In genomic region chr20:38245753-38246152, GRCh38 we compare ENCODE assay signal across 21 cellular contexts. TPM values are rescaled to one million over a fixed set of nuclear protein-coding genes. Genes with fewer than 3 reads are reported as not detected.
DNase-seq lines count a peak whose midpoint lies in the region; ATAC-seq and TF ChIP-seq lines count a peak whose summit lies in the region.
"Had no signal": no experiment of that assay in that cellular context is flagged by ENCODE, and none has a peak within 500 bp of the region (broad histone marks: within the 10 kb centered on the region; RNA-seq: fewer than 3 reads in every experiment).

No MANE protein-coding gene starts in this region.

- H3K27ac ChIP-seq in spleen: no peak overlapping the region
- H3K27ac ChIP-seq: SJCRH30, thyroid gland had no signal

- WGBS in spleen, 5 donors: 77 to 86% (median 81%) methylated on average over 9 of the region's 9 CpGs

- TF ChIP-seq CTCF in spleen (IDR thresholded peaks at IDR 0.05 in 8 of 11, conservative IDR thresholded peaks at IDR 0.05 in 3 of 11): no peak

- DNase-seq in anterior cingulate cortex (lab: John Stamatoyannopoulos, UW) (peak in 32 of 58 donors; percentile 1 to 61 (median 27)), globus pallidus (ENCODE audit: low spot score) (peak; percentile 37), midbrain (lab: John Stamatoyannopoulos, UW) (peak; percentile 57), spleen (peak; percentile 33), LoVo (ENCODE audit: low spot score) (no peak), AG20443 (ENCODE audit: low spot score) (no peak), activated gamma-delta T cell (lab: John Stamatoyannopoulos, UW) (no peak)
- DNase-seq: activated CD4-positive, alpha-beta T cell treated with anti-CD3 and anti-CD28 coated beads for 4 hours; activated naive CD8-positive, alpha-beta T cell treated with anti-CD3 and anti-CD28 coated beads for 36 hours; CD4-positive, CD25-positive, alpha-beta regulatory T cell; HFFc6; NCI-H1417 treated with DMSO at 0.1 percent for 48 hours; NCI-H2171 treated with DMSO at 0.1 percent for 48 hours; NCI-H748 treated with DMSO at 0.1 percent for 48 hours; SJCRH30; thyroid gland had no signal

- peaks cover 0 to 45% (median 33%) of the 10 kb centered on the region in 8 donors for H3K9me3 ChIP-seq in spleen
- H3K9me3 ChIP-seq: thyroid gland had no signal

- TF ChIP-seq POLR2A in spleen (IDR thresholded peaks at IDR 0.05): no peak

- no peak overlapping the region for H3K4me3 ChIP-seq in spleen
- H3K4me3 ChIP-seq: SJCRH30, thyroid gland had no signal

- no peaks in the 10 kb centered on the region for H3K36me3 ChIP-seq in spleen
- H3K36me3 ChIP-seq: SJCRH30, thyroid gland had no signal

- no peak for ATAC-seq in HG03442 (IDR thresholded peaks at IDR 0.05; ENCODE audit: unreplicated experiment)
- ATAC-seq: stimulated activated effector memory CD8-positive, alpha-beta T cell treated with anti-CD3 and anti-CD28 coated beads, Interleukin-12 subunit alpha, Interleukin-12 subunit beta, amount 100 ng/mL, for 72 hours had no signal

- peaks cover 0 to 7% (median 0%) of the 10 kb centered on the region in 7 donors for H3K27me3 ChIP-seq in spleen (replicated peaks in 1 of 7)
- H3K27me3 ChIP-seq: SJCRH30, thyroid gland had no signal

- intact Hi-C loops in spleen (cut with DNase I; ENCODE audit: low total_unique reads): no loop called here

- no peaks in the 10 kb centered on the region for H3K4me1 ChIP-seq in spleen
- H3K4me1 ChIP-seq: SJCRH30, thyroid gland had no signal

RNA-seq across cellular contexts. Expression of gene KIAA1755, which starts 14.8 kb away (rescaled TPM):
- 1 to 10 TPM in 6 of 7 donors, under 1 TPM in 1; 0.51 to 5.3 (median 3.5) TPM for total RNA-seq in spleen
- 1 to 10 TPM; 4.6 to 7.3 (median 4.8) TPM for polyA plus RNA-seq in spleen
- total RNA-seq: activated naive CD8-positive, alpha-beta T cell treated with anti-CD3 and anti-CD28 coated beads for 36 hours; CD4-positive, CD25-positive, alpha-beta regulatory T cell; dermis microvascular lymphatic vessel endothelial cell; T-helper 1 cell treated with Interleukin-12 subunit alpha and Interleukin-12 subunit beta and Interleukin-4 antibody, amounts not matched to agents 30 ng/mL and 1 ng/mL, for 36 hours had no signal
- polyA plus RNA-seq: CD4-positive, CD25-positive, alpha-beta regulatory T cell had no signal

RNA-seq across cellular contexts. Expression of gene BPI, which starts 58.2 kb away (rescaled TPM):
- total RNA-seq in spleen: 10 to 100 TPM in 3 of 7 donors, 1 to 10 TPM in 4; 3.1 to 49.4 (median 6.1) TPM
- 1 to 10 TPM; 1.1 to 4.2 (median 2.3) TPM for polyA plus RNA-seq in spleen
- total RNA-seq: activated naive CD8-positive, alpha-beta T cell treated with anti-CD3 and anti-CD28 coated beads for 36 hours; CD4-positive, CD25-positive, alpha-beta regulatory T cell; dermis microvascular lymphatic vessel endothelial cell; glomerular endothelial cell; HFFc6; T-helper 1 cell treated with Interleukin-12 subunit alpha and Interleukin-12 subunit beta and Interleukin-4 antibody, amounts not matched to agents 30 ng/mL and 1 ng/mL, for 36 hours had no signal
- polyA plus RNA-seq: CD4-positive, CD25-positive, alpha-beta regulatory T cell had no signal

Comparison
In these comparisons a context has a peak if more than half of its experiments do, and no peak if none do; other contexts are left out.
1. DNase-seq: peak in anterior cingulate cortex (32 of 58), globus pallidus (single experiment), midbrain (single experiment) and spleen (single experiment); none in LoVo (single experiment), AG20443 (single experiment) and activated gamma-delta T cell (single experiment).